Comparison of ENCODE assay signal across 12 cellular contexts in the genomic region with DNA sequence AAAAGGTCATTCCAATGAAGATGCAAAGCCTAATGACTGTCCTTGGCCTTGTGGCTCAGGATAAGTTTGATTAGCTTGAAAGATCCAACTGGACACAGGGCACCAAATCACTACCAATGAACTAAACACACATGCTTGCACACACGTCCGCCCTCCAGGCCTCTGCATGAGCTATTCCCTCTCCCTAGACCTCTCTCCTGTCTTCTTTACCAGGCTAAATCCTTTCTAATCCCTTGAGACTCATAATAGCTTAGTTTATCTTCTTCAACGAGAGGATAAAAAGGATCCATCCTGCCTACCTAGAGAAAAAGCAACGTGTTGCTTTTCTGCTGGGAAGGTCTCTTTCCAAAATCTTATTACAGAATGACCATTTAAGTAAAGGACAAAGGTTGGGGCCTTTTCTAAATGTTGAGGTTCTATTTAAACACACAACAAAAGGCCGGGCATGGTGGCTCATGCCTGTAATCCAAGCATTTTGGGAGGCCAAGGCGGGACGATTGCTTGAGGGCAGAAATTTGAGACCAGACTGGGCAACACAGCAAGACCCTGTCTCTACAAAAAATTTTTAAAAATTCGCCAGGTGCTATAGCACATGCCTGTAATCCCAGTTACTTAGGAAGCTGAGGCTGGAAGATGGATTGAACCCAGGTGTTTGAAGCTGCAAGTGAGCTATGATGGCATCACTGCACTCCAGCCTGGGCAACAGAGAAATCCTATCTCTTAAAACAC. TPM values are rescaled to one million over a fixed set of nuclear protein-coding genes. Genes with fewer than 3 reads are reported as not detected.
DNase-seq lines count a peak whose midpoint lies in the region; ATAC-seq and TF ChIP-seq lines count a peak whose summit lies in the region.
"Had no signal": no experiment of that assay in that cellular context is flagged by ENCODE, and none has a peak within 500 bp of the region (broad histone marks: within the 10 kb centered on the region; RNA-seq: fewer than 3 reads in every experiment).

No MANE protein-coding gene starts in this region.

- H3K9me3 Mint-ChIP-seq in immature natural killer cell = no peaks in the 10 kb centered on the region
- no peaks in the 10 kb centered on the region for H3K9me3 Mint-ChIP-seq in type B pancreatic cell
- H3K9me3 Mint-ChIP-seq: activated naive CD8-positive, alpha-beta T cell treated with anti-CD3 and anti-CD28 coated beads for 36 hours had no signal

- H3K27me3 Mint-ChIP-seq in immature natural killer cell (ENCODE audit: low read depth in 3 of 3) = peaks cover 0 to 3% (median 1%) of the 10 kb centered on the region in 3 donors
- no peaks in the 10 kb centered on the region for H3K27me3 Mint-ChIP-seq in type B pancreatic cell
- H3K27me3 Mint-ChIP-seq: activated naive CD8-positive, alpha-beta T cell treated with anti-CD3 and anti-CD28 coated beads for 36 hours had no signal

- no peak overlapping the region for H3K4me3 ChIP-seq in heart left ventricle

- WGBS in heart left ventricle, 4 donors = 68 to 75% (median 69%) methylated on average over 8 of the region's 8 CpGs

- H3K27ac ChIP-seq in heart left ventricle = peak overlapping the region in 11 of 12 donors; percentile 53 to 81 (median 72)

- TF ChIP-seq POLR2A in heart left ventricle (IDR thresholded peaks at IDR 0.05) = no peak

- H3K36me3 Mint-ChIP-seq in immature natural killer cell = peaks cover 6 to 14% (median 11%) of the 10 kb centered on the region in 3 donors
- H3K36me3 Mint-ChIP-seq in type B pancreatic cell = peaks cover 4% of the 10 kb centered on the region
- H3K36me3 Mint-ChIP-seq: activated naive CD8-positive, alpha-beta T cell treated with anti-CD3 and anti-CD28 coated beads for 36 hours had no signal

- H3K4me1 ChIP-seq in heart left ventricle = peaks cover 27 to 98% (median 90%) of the 10 kb centered on the region in 12 donors

- DNase-seq in heart left ventricle (no peak), cardiac septum (ENCODE audit: low spot score) (no peak), immature natural killer cell (no peak), type B pancreatic cell (ENCODE audit: extremely low spot score, unreplicated experiment) (no peak), NCI-H526 (lab: John Stamatoyannopoulos, UW) (no peak), NCI-H510A treated with DMSO at 0.1 percent for 48 hours (lab: John Stamatoyannopoulos, UW) (no peak)
- DNase-seq: activated CD8-positive, alpha-beta T cell treated with anti-CD3 and anti-CD28 coated beads, Interleukin-2, amount 10 ng/mL, durations not matched to agents 7 days and 5 days; activated naive CD8-positive, alpha-beta T cell treated with anti-CD3 and anti-CD28 coated beads for 36 hours; DMS79 treated with DMSO at 0.1 percent for 48 hours; Karpas-422; NCI-H2029; substantia nigra had no signal

- peaks cover 0 to 5% (median 0%) of the 10 kb centered on the region in 9 donors for H3K36me3 ChIP-seq in heart left ventricle

- peaks cover 88 to 90% of the 10 kb centered on the region in 2 donors for H3K4me1 Mint-ChIP-seq in immature natural killer cell
- peaks cover 49% of the 10 kb centered on the region for H3K4me1 Mint-ChIP-seq in type B pancreatic cell (ENCODE audit: unreplicated experiment)

- TF ChIP-seq CTCF in heart left ventricle (IDR thresholded peaks at IDR 0.05) = no peak
- TF ChIP-seq CTCF in type B pancreatic cell (conservative IDR thresholded peaks at IDR 0.05) = no peak

- H3K27ac Mint-ChIP-seq in immature natural killer cell (peak overlapping the region; percentile 13 to 89 (median 80)), type B pancreatic cell (peak overlapping the region; percentile 5)
- H3K27ac Mint-ChIP-seq: activated naive CD8-positive, alpha-beta T cell treated with anti-CD3 and anti-CD28 coated beads for 36 hours had no signal

- no peak for ATAC-seq in heart left ventricle
- ATAC-seq: activated CD8-positive, alpha-beta T cell treated with anti-CD3 and anti-CD28 coated beads, Interleukin-2, amount 10 ng/mL, durations not matched to agents 7 days and 5 days had no signal

- intact Hi-C loops in heart left ventricle (cut with DNase I) = no loop called here
- intact Hi-C loops in cardiac septum (cut with DNase I) = no loop called here

- no peaks in the 10 kb centered on the region for H3K27me3 ChIP-seq in heart left ventricle

- H3K9me3 ChIP-seq in heart left ventricle = no peaks in the 10 kb centered on the region

- H3K4me3 Mint-ChIP-seq in immature natural killer cell = peak overlapping the region; percentile 22 to 72 (median 48)
- H3K4me3 Mint-ChIP-seq in type B pancreatic cell = no peak overlapping the region
- H3K4me3 Mint-ChIP-seq: activated CD8-positive, alpha-beta T cell treated with anti-CD3 and anti-CD28 coated beads, Interleukin-2, amount 10 ng/mL, durations not matched to agents 7 days and 5 days; activated naive CD8-positive, alpha-beta T cell treated with anti-CD3 and anti-CD28 coated beads for 36 hours had no signal

RNA-seq across cellular contexts. Expression of gene PXN, which starts 22.4 kb away (rescaled TPM):
- total RNA-seq in heart left ventricle (100 to 1,000 TPM in 1 of 9 donors, 10 to 100 TPM in 8; 34.3 to 103 (median 69.9) TPM), cardiac septum (73.8 TPM), type B pancreatic cell (ENCODE audit: low replicate concordance) (60.7 and 127 TPM in 2 replicates)
- polyA plus RNA-seq in heart left ventricle (10 to 100 TPM; 58.7 to 90.5 TPM), immature natural killer cell (100 to 1,000 TPM; 132 to 310 (median 240) TPM)

RNA-seq across cellular contexts. Expression of gene RPLP0, which starts 42.2 kb away (rescaled TPM):
- total RNA-seq in heart left ventricle = 1,000 to 10,000 TPM in 3 of 9 donors, 100 to 1,000 TPM in 6; 487 to 1,330 (median 861) TPM
- 1,000 to 10,000 TPM in 1 of 2 donors, 100 to 1,000 TPM in 1; 692 to 3,248 TPM for polyA plus RNA-seq in heart left ventricle
- 594 TPM for total RNA-seq in cardiac septum
- 1,000 to 10,000 TPM in 1 of 3 donors, 100 to 1,000 TPM in 2; 528 to 1,271 (median 768) TPM for polyA plus RNA-seq in immature natural killer cell
- 2,585 and 2,806 TPM in 2 replicates for total RNA-seq in type B pancreatic cell (ENCODE audit: low replicate concordance)

RNA-seq across cellular contexts. Expression of gene RNU4-2, which starts 48.6 kb away (rescaled TPM):
- over 10,000 TPM in 3 of 9 donors, 1,000 to 10,000 TPM in 4, not detected in 2; 3,467 to 16,563 (median 7,253) TPM for total RNA-seq in heart left ventricle
- not detected for polyA plus RNA-seq in heart left ventricle
- 27,323 TPM for total RNA-seq in cardiac septum
- polyA plus RNA-seq in immature natural killer cell = 10 to 100 TPM in 1 of 3 donors, not detected in 2; 70.0 TPM
- 6,693 and 9,065 TPM in 2 replicates for total RNA-seq in type B pancreatic cell (ENCODE audit: low replicate concordance)

RNA-seq across cellular contexts. Expression of gene GCN1, which starts 48.6 kb away (rescaled TPM):
- total RNA-seq in heart left ventricle = 10 to 100 TPM; 24.4 to 51.7 (median 34.6) TPM
- polyA plus RNA-seq in heart left ventricle = 10 to 100 TPM in 1 of 2 donors, 1 to 10 TPM in 1; 7.2 to 26.7 TPM
- 39.8 TPM for total RNA-seq in cardiac septum
- polyA plus RNA-seq in immature natural killer cell = 10 to 100 TPM in 2 of 3 donors, 1 to 10 TPM in 1; 9.7 to 26.4 (median 11.3) TPM
- total RNA-seq in type B pancreatic cell (ENCODE audit: low replicate concordance) = 114 and 130 TPM in 2 replicates

RNA-seq across cellular contexts. Expression of gene RNU4-1, which starts 49.9 kb away (rescaled TPM):
- total RNA-seq in heart left ventricle = 1,000 to 10,000 TPM in 4 of 9 donors, 100 to 1,000 TPM in 3, not detected in 2; 376 to 4,299 (median 1,541) TPM
- polyA plus RNA-seq in heart left ventricle = not detected
- 3,560 TPM for total RNA-seq in cardiac septum
- not detected for polyA plus RNA-seq in immature natural killer cell
- 4,376 and 7,253 TPM in 2 replicates for total RNA-seq in type B pancreatic cell (ENCODE audit: low replicate concordance)
